Comparison of ENCODE assay signal across 10 cellular contexts in genomic region chr13:35940734-35941133, GRCh38.
"Had no signal": no experiment of that assay in that cellular context is flagged by ENCODE, and none has a peak within 500 bp of the region (broad histone marks: within the 10 kb centered on the region; RNA-seq: fewer than 3 reads in every experiment).

No MANE protein-coding gene starts in this region.

- H3K9ac ChIP-seq: GM23248 had no signal

- DNase-seq: GM23248, GOT3, H7, HFFc6, IMR-90, KG1 had no signal

- H3K4me3 Mint-ChIP-seq: HFFc6 had no signal

- H3K4me3 ChIP-seq: GM23248, HAP-1, K562 had no signal

- H3K36me3 ChIP-seq: HAP-1 had no signal

- ATAC-seq: HCT116, K562 had no signal

- H2AFZ ChIP-seq: GM23248 had no signal

- H3K4me1 ChIP-seq: HAP-1 had no signal

- H3K27ac ChIP-seq: GM23248, HL-60 had no signal

- FAIRE-seq: K562 had no signal

- H3K9me3 ChIP-seq: HAP-1 had no signal

- H3K27ac Mint-ChIP-seq: HFFc6 had no signal
